In the genomic region with DNA sequence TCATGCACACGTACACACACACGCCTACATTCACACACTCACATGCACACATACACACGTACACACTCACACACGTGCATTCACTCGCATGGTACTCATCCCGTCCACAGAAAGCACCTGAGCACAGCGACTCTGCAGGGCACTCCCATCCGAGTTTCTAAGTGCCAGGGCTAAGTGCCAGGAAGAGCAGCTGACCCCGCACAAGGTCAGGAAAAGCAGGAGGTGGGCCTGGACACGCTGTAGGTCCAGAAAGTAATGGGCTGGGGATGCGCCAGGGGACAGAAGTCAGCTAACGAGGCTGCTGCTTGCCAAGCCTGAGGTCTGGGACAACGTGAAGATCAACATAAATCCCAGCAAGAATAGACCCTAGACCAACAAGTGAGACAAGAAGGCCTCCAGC, we compare ENCODE assay signal across 1 cellular context.
TF ChIP-seq lines count a peak whose summit lies in the region.

No MANE protein-coding gene starts in this region.

TF ChIP-seq in IMR-90, 13 proteins besides CTCF, POLR2A, EP300 and RAD21:
- TF ChIP-seq SMC3 (IDR thresholded peaks at IDR 0.05; ENCODE audit: low read depth, low read length), result no peak
- TF ChIP-seq RCOR1 (IDR thresholded peaks at IDR 0.05; ENCODE audit: insufficient replicate concordance, low read length), result no peak
- no peak for TF ChIP-seq CEBPB (IDR thresholded peaks at IDR 0.05; ENCODE audit: low read depth, low read length)
- no peak for TF ChIP-seq FOS (IDR thresholded peaks at IDR 0.05; ENCODE audit: low read depth, low read length)
- no peak for TF ChIP-seq MXI1 (IDR thresholded peaks at IDR 0.05; ENCODE audit: borderline replicate concordance, low read depth, low read length)
- no peak for TF ChIP-seq RFX5 (IDR thresholded peaks at IDR 0.05; ENCODE audit: low read depth, low read length)
- no peak for TF ChIP-seq BHLHE40 (IDR thresholded peaks at IDR 0.05; ENCODE audit: low read depth, low read length)
- TF ChIP-seq MAZ (IDR thresholded peaks at IDR 0.05; ENCODE audit: borderline replicate concordance, low read depth, low read length), result no peak
- no peak for TF ChIP-seq ELK1 (IDR thresholded peaks at IDR 0.05; ENCODE audit: borderline replicate concordance, low read depth, low read length)
- no peak for TF ChIP-seq CHD1 (IDR thresholded peaks at IDR 0.05; ENCODE audit: low read depth, low read length)
- TF ChIP-seq USF2 (IDR thresholded peaks at IDR 0.05; ENCODE audit: low read depth, low read length), result no peak
- no peak for TF ChIP-seq MAFK (IDR thresholded peaks at IDR 0.05; ENCODE audit: low read depth, low read length)
- TF ChIP-seq NFE2L2 (IDR thresholded peaks at IDR 0.05; ENCODE audit: low read depth, low read length), result no peak
